In the genomic region with DNA sequence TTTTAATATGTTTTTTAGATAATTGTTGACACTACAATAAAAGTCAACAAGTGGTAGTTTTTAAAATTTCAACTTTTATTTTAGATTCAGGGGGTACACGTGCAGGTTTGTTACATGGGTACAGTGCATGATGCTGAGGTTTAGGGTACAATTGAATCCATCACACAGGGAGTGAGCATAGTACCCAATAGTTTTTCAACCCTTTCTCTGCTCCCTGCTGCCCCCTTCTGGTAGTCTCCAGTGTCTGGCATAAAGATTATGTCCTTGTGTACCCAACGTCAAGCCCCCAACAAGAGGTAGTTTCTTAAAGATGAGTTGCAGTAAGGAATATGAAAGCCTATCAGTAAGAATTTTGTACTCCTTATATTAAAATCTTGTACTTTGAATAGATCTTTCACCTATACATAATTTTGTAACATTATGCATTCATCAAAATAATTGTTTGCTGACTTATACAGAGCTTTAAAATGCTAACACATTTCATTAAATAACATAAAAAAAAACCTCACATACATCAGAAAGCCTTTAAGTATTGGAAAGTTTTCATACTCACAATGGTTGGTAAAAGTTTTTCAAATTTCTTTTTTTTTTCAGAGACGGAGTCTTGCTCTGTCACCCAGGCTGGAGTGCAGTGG, we compare ENCODE assay signal across 8 cellular contexts. TPM values are rescaled to one million over a fixed set of nuclear protein-coding genes. Genes with fewer than 3 reads are reported as not detected.
DNase-seq lines count a peak whose midpoint lies in the region; ATAC-seq and TF ChIP-seq lines count a peak whose summit lies in the region.

No MANE protein-coding gene starts in this region.

- peak; percentile 61 for ATAC-seq in GM19043 (IDR thresholded peaks at IDR 0.05; ENCODE audit: low read depth, unreplicated experiment)
- ATAC-seq in sciatic nerve = no peak

- H3K36me3 ChIP-seq in BE2C = no peaks in the 10 kb centered on the region
- H3K36me3 ChIP-seq in Peyer's patch = no peaks in the 10 kb centered on the region

- H3K27ac ChIP-seq in Peyer's patch = no peak overlapping the region

- intact Hi-C loops in sciatic nerve (cut with DNase I) = no loop called here

- H3K27me3 ChIP-seq in BE2C (no peaks in the 10 kb centered on the region), Peyer's patch (no peaks in the 10 kb centered on the region)

- no peak for TF ChIP-seq POLR2A in Peyer's patch (IDR thresholded peaks at IDR 0.05)

- no peak overlapping the region for H3K4me3 ChIP-seq in BE2C (ENCODE audit: low read depth, low read length)
- no peak overlapping the region for H3K4me3 ChIP-seq in Peyer's patch

- peak; percentile 85 for DNase-seq in BE2C
- peak; percentile 72 for DNase-seq in HT-29 (ENCODE audit: low spot score)
- peak in 2 of 3 donors; percentile 64 to 89 for DNase-seq in Peyer's patch
- DNase-seq in activated T-cell treated with anti-CD3 and anti-CD28 coated beads, Interleukin-2, amount 50 U/mL, for 48 hours = peak; percentile 85 to 89
- DNase-seq in globus pallidus (ENCODE audit: low spot score) = peak; percentile 46
- DNase-seq in sciatic nerve (ENCODE audit: low spot score) = peak; percentile 72
- no peak for DNase-seq in 8988T

- H3K9me3 ChIP-seq in BE2C (no peaks in the 10 kb centered on the region), Peyer's patch (no peaks in the 10 kb centered on the region)

- H3K4me1 ChIP-seq in BE2C (no peaks in the 10 kb centered on the region), Peyer's patch (no peaks in the 10 kb centered on the region)

- TF ChIP-seq CTCF in BE2C (IDR thresholded peaks at IDR 0.05; ENCODE audit: low read depth, low read length) = peak; percentile 89
- TF ChIP-seq CTCF in Peyer's patch (IDR thresholded peaks at IDR 0.05) = peak; percentile 15 to 65 (median 56)

RNA-seq across cellular contexts. Expression of a gene that starts 5.4 kb away (rescaled TPM):
- polyA plus RNA-seq in BE2C (2012; ENCODE audit: insufficient read depth, insufficient read length, low read depth) = 34.8 TPM
- 23.0 and 24.6 TPM in 2 replicates for total RNA-seq in HT-29 (2014; rRNA removed; shearing (Covaris generic))
- total RNA-seq in Peyer's patch = 100 to 1,000 TPM in 2 of 4 donors, 10 to 100 TPM in 2; 61.8 to 163 (median 89.4) TPM
- 127 TPM for total RNA-seq in sciatic nerve

RNA-seq across cellular contexts. Expression of a gene that starts 11.7 kb away (rescaled TPM):
- 10.7 TPM for polyA plus RNA-seq in BE2C (2012; ENCODE audit: insufficient read depth, insufficient read length, low read depth)
- total RNA-seq in HT-29 (2014; rRNA removed; shearing (Covaris generic)) = 0.91 and 2.9 TPM in 2 replicates
- 1 to 10 TPM in 3 of 4 donors, under 1 TPM in 1; 0.53 to 4.1 (median 2.4) TPM for total RNA-seq in Peyer's patch
- 12.1 TPM for total RNA-seq in sciatic nerve
